Comparison of ENCODE assay signal across 19 cellular contexts in the genomic region with DNA sequence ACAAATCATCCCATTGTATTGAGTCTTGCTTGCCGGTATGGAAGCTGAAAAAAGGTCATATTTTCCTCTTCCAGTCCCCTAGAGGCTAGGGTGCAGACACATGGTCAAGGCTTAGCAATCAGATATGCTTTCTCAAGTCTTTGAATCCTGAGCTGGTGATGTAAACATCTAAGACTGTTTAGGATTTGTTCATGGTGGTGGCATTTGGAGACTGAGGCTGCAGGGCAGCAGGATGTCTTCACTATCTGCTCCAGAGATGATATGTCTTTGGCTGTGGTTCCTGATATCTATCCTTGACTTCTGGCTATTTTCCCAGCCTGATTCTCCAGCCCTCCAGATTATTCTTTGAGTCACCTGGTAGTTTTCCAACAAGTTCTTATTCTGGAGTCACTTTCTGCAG. TPM values are rescaled to one million over a fixed set of nuclear protein-coding genes. Genes with fewer than 3 reads are reported as not detected.
DNase-seq lines count a peak whose midpoint lies in the region; ATAC-seq, FAIRE-seq and TF ChIP-seq lines count a peak whose summit lies in the region.
"Had no signal": no experiment of that assay in that cellular context is flagged by ENCODE, and none has a peak within 500 bp of the region (broad histone marks: within the 10 kb centered on the region; RNA-seq: fewer than 3 reads in every experiment).

No MANE protein-coding gene starts in this region.

- no peak for ATAC-seq in Right ventricle myocardium superior (ENCODE audit: poor library complexity)
- no peak for ATAC-seq in GM18511 (IDR thresholded peaks at IDR 0.05; ENCODE audit: unreplicated experiment)
- ATAC-seq in pancreas = no peak
- ATAC-seq: activated CD4-positive, CD25-positive, alpha-beta regulatory T cell treated with anti-CD3 and anti-CD28 coated beads, Interleukin-2, amount 50 U/mL, for 24 hours; effector memory CD8-positive, alpha-beta T cell; foreskin keratinocyte; Right ventricle myocardium inferior had no signal

- no peaks in the 10 kb centered on the region for H3K36me3 ChIP-seq in adipocyte (ENCODE audit: control insufficient read depth, insufficient read depth, low read length, severe bottlenecking)
- H3K36me3 ChIP-seq in pancreas = no peaks in the 10 kb centered on the region

- H3K27me3 ChIP-seq in adipocyte (replicated peaks; ENCODE audit: control insufficient read depth, insufficient read depth, low read length) = no peaks in the 10 kb centered on the region
- H3K27me3 ChIP-seq in pancreas = no peaks in the 10 kb centered on the region

- intact Hi-C loops in Right ventricle myocardium superior (cut with DNase I) (no loop called here), pancreas (cut with DNase I) (no loop called here)

- H3K4me1 ChIP-seq in adipocyte (ENCODE audit: control insufficient read depth, insufficient read depth, low read length) (peaks cover 7% of the 10 kb centered on the region), pancreas (no peaks in the 10 kb centered on the region)
- H3K4me1 ChIP-seq: foreskin keratinocyte had no signal

- no peak for FAIRE-seq in pancreas (lab: Jason Lieb, UNC)

- H3K27ac ChIP-seq in pancreas = no peak overlapping the region
- H3K27ac ChIP-seq: foreskin keratinocyte had no signal

- TF ChIP-seq CTCF in fibroblast of mammary gland (conservative IDR thresholded peaks at IDR 0.05; ENCODE audit: control insufficient read depth, insufficient read depth, low read depth, low read length) = no peak
- no peak for TF ChIP-seq CTCF in pancreas (IDR thresholded peaks at IDR 0.05)

- H3K9ac ChIP-seq in adipocyte (ENCODE audit: low read length) = no peak overlapping the region

- H3K9me3 ChIP-seq in adipocyte (ENCODE audit: control insufficient read depth, low read length) (no peaks in the 10 kb centered on the region), pancreas (no peaks in the 10 kb centered on the region)

- 56 to 57% methylated on average over 1 of the region's 1 CpG for WGBS in pancreas, 2 donors

- H3K4me3 ChIP-seq in adipocyte (ENCODE audit: low read length) = no peak overlapping the region
- H3K4me3 ChIP-seq in fibroblast of mammary gland (ENCODE audit: control insufficient read depth, low read depth, low read length) = no peak overlapping the region
- no peak overlapping the region for H3K4me3 ChIP-seq in pancreas

- peak; percentile 85 for DNase-seq in GM04503 (ENCODE audit: low read depth)
- DNase-seq in adipocyte (ENCODE audit: low read depth) = peak; percentile 57
- DNase-seq in fibroblast of mammary gland (ENCODE audit: low read depth) = peak; percentile 52
- DNase-seq in stromal cell of bone marrow (ENCODE audit: low read depth) = peak; percentile 27
- no peak for DNase-seq in Right ventricle myocardium superior
- DNase-seq in pancreas = no peak
- DNase-seq in NAMALWA (ENCODE audit: low spot score) = no peak
- DNase-seq: activated naive CD8-positive, alpha-beta T cell treated with anti-CD3 and anti-CD28 coated beads for 36 hours; C1 segment of cervical spinal cord; effector memory CD8-positive, alpha-beta T cell; foreskin keratinocyte; GOT3; midbrain; MV-4-11; NCI-H2081 treated with DMSO at 0.1 percent for 48 hours; NCI-H524 treated with DMSO at 0.1 percent for 48 hours had no signal

RNA-seq across cellular contexts. Expression of gene DACT1, which starts 50.5 kb away (rescaled TPM):
- total RNA-seq in Right ventricle myocardium superior = 2.4 TPM
- 1 to 10 TPM in 3 of 6 donors, under 1 TPM in 3; 0.69 to 7.5 (median 1.2) TPM for total RNA-seq in pancreas
- polyA plus RNA-seq in pancreas = 1 to 10 TPM in 1 of 2 donors, under 1 TPM in 1; 0.80 to 1.3 TPM

Comparison
In these comparisons a context has a peak if more than half of its experiments do, and no peak if none do; other contexts are left out.
1. DNase-seq: peak in GM04503 (single experiment), adipocyte (single experiment), fibroblast of mammary gland (single experiment) and stromal cell of bone marrow (single experiment); none in Right ventricle myocardium superior (single experiment), pancreas (0 of 6) and NAMALWA (single experiment).